In the genomic region with DNA sequence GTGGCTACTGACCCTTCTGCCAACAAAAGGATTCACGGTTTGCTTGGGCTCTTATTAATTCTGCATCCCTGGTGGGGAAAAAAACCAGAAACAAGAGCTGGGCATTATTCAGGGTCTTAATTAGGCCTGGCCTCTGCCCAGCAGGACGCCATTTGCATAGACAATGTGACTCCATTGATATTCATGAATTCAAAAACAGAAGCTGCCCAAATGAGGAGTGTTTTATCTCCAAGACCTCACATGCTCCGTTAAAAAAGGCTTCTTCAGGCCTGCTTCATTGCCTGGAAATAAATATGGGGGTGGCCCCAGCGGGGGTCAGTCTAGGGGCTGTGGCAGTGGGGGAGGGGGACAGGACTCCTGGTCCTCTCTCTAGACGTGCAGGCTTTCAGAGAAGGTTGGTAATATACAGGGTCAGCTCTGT, we compare ENCODE assay signal across 24 cellular contexts.
A peak's percentile ranks its signal among the peaks of the same experiment; 100 is the strongest.
DNase-seq lines count a peak whose midpoint lies in the region; FAIRE-seq and TF ChIP-seq lines count a peak whose summit lies in the region.
"Had no signal": no experiment of that assay in that cellular context is flagged by ENCODE, and none has a peak within 500 bp of the region (broad histone marks: within the 10 kb centered on the region; RNA-seq: fewer than 3 reads in every experiment).

No MANE protein-coding gene starts in this region.

- intact Hi-C loops in MCF 10A (cut with micrococcal nuclease): no loop called here

- no peaks in the 10 kb centered on the region for H3K27me3 Mint-ChIP-seq in MCF 10A (ENCODE audit: insufficient read depth, unreplicated experiment)
- H3K27me3 Mint-ChIP-seq: progenitor cell of endocrine pancreas had no signal

- H3K4me3 Mint-ChIP-seq in MCF 10A (ENCODE audit: unreplicated experiment): no peak overlapping the region
- H3K4me3 Mint-ChIP-seq: dendritic cell treated with granulocyte-macrophage colony-stimulating factor and Interleukin-4, amounts not matched to agents 40 ng/mL and 50 ng/mL, for 4 days; mesothelial cell of epicardium; natural killer cell treated with Interleukin-12 subunit alpha and Interleukin-12 subunit beta and Interleukin-15 and Interleukin-18, amount 100 ng/mL, for 72 hours; type B pancreatic cell had no signal

- FAIRE-seq in GM19239 (lab: Jason Lieb, UNC): no peak
- FAIRE-seq: G401.6 had no signal

- no TSS peak for BruUV-seq in MCF 10A (replicated peaks; lab: Mats Ljungman, UMichigan)

- H3K9me3 ChIP-seq in iPS-18c (ENCODE audit: control insufficient read depth, insufficient read depth, low read length): no peaks in the 10 kb centered on the region
- H3K9me3 ChIP-seq: heart right ventricle, SJCRH30, stomach had no signal

- peak; percentile 11 for DNase-seq in activated CD4-positive, CD25-positive, alpha-beta regulatory T cell treated with anti-CD3 and anti-CD28 coated beads, Interleukin-2, amount 50 U/mL, for 72 hours
- DNase-seq in activated CD4-positive, CD25-positive, alpha-beta regulatory T cell (lab: John Stamatoyannopoulos, UW): no peak
- DNase-seq in astrocyte of the hippocampus (ENCODE audit: low read depth, low spot score) (peak; percentile 49), superior temporal gyrus (ENCODE audit: extremely low spot score) (peak; percentile 41), GM10248 (ENCODE audit: extremely low spot score) (no peak), GM19239 (ENCODE audit: insufficient read length, low spot score) (no peak), MCF 10A (ENCODE audit: unreplicated experiment) (no peak)
- DNase-seq: 8988T; activated CD8-positive, alpha-beta memory T cell treated with anti-CD3 and anti-CD28 coated beads, Interleukin-2, amount 50 U/mL, for 48 hours; activated effector memory CD4-positive, alpha-beta T cell treated with anti-CD3 and anti-CD28 coated beads, Interleukin-2, amount 50 U/mL, for 16 hours; heart right ventricle; left cardiac atrium; NCI-H1436 treated with DMSO at 0.1 percent for 48 hours; SJCRH30; stimulated activated CD4-positive, alpha-beta T cell treated with anti-CD3 and anti-CD28 coated beads, Interleukin-4, amount 100 ng/mL, for 1 hour; stomach had no signal

- H3K27ac Mint-ChIP-seq in MCF 10A (ENCODE audit: low read depth, unreplicated experiment): no peak overlapping the region
- H3K27ac Mint-ChIP-seq: dendritic cell treated with granulocyte-macrophage colony-stimulating factor and Interleukin-4, amounts not matched to agents 40 ng/mL and 50 ng/mL, for 4 days; mesothelial cell of epicardium; natural killer cell treated with Interleukin-12 subunit alpha and Interleukin-12 subunit beta and Interleukin-15 and Interleukin-18, amount 100 ng/mL, for 72 hours; progenitor cell of endocrine pancreas; type B pancreatic cell had no signal

- H3K9me3 Mint-ChIP-seq in MCF 10A (ENCODE audit: unreplicated experiment): no peaks in the 10 kb centered on the region
- H3K9me3 Mint-ChIP-seq: dendritic cell treated with granulocyte-macrophage colony-stimulating factor and Interleukin-4, amounts not matched to agents 40 ng/mL and 50 ng/mL, for 4 days; mesothelial cell of epicardium; natural killer cell treated with Interleukin-12 subunit alpha and Interleukin-12 subunit beta and Interleukin-15 and Interleukin-18, amount 100 ng/mL, for 72 hours had no signal

- H3K4me3 ChIP-seq in iPS-18c (ENCODE audit: insufficient read depth, low read depth, low read length): peak overlapping the region; percentile 12; the same call in 1 of the 2 replicates
- H3K4me3 ChIP-seq: heart right ventricle, K562, SJCRH30, stomach had no signal

- TF ChIP-seq CTCF in GM10248 (IDR thresholded peaks at IDR 0.05; ENCODE audit: control extremely low read depth, extremely low read depth, low read depth, missing control alignments): no peak
- no peak for TF ChIP-seq CTCF in MCF 10A (IDR thresholded peaks at IDR 0.05; ENCODE audit: unreplicated experiment)

- H3K4me1 Mint-ChIP-seq in MCF 10A (ENCODE audit: insufficient read depth, unreplicated experiment): peaks cover 8% of the 10 kb centered on the region

- POLR2A ChIA-PET in GM10248 (lab: Yijun Ruan, JAX): no interaction called here
- POLR2A ChIA-PET in MCF 10A (lab: Yijun Ruan, JAX): no interaction called here

- no peaks in the 10 kb centered on the region for H3K36me3 Mint-ChIP-seq in MCF 10A (ENCODE audit: insufficient read depth, unreplicated experiment)
- H3K36me3 Mint-ChIP-seq: natural killer cell treated with Interleukin-12 subunit alpha and Interleukin-12 subunit beta and Interleukin-15 and Interleukin-18, amount 100 ng/mL, for 72 hours; type B pancreatic cell had no signal

- CTCF ChIA-PET in GM10248 (lab: Yijun Ruan, JAX) (interaction anchor here (0.7 to 1.2 kb wide), 3 partner anchors 9 to 16 kb away, joined by 3 read pairs; no protein-coding TSS in a partner anchor), MCF 10A (lab: Yijun Ruan, JAX) (interaction anchor here (1.2 to 1.3 kb wide), 2 partner anchors 12 to 256 kb away, joined by 3 to 4 read pairs; no protein-coding TSS in a partner anchor)

Comparison
In these comparisons a context has a peak if more than half of its experiments do, and no peak if none do; other contexts are left out.
1. DNase-seq: peak in activated CD4-positive, CD25-positive, alpha-beta regulatory T cell treated with anti-CD3 and anti-CD28 coated beads, Interleukin-2, amount 50 U/mL, for 72 hours (single experiment), astrocyte of the hippocampus (single experiment) and superior temporal gyrus (single experiment); none in activated CD4-positive, CD25-positive, alpha-beta regulatory T cell (0 of 4), GM10248 (single experiment), GM19239 (single experiment) and MCF 10A (single experiment).